In genomic region chr7:134996097-134996550, GRCh38 we compare ENCODE assay signal across 9 cellular contexts. TPM values are rescaled to one million over a fixed set of nuclear protein-coding genes. Genes with fewer than 3 reads are reported as not detected.
DNase-seq lines count a peak whose midpoint lies in the region; ATAC-seq, FAIRE-seq and TF ChIP-seq lines count a peak whose summit lies in the region.
"Had no signal": no experiment of that assay in that cellular context is flagged by ENCODE, and none has a peak within 500 bp of the region (broad histone marks: within the 10 kb centered on the region; RNA-seq: fewer than 3 reads in every experiment).

No MANE protein-coding gene starts in this region.

- no peak overlapping the region for H2AFZ ChIP-seq in GM12878 (ENCODE audit: control insufficient read depth, low read depth, low read length)

- no peak for DNase-seq in activated naive CD4-positive, alpha-beta T cell (lab: John Stamatoyannopoulos, UW)
- peak; percentile 96 for DNase-seq in GM12878 (ENCODE audit: low read depth, low spot score)
- peak in 1 of 2 donors; percentile 30 for DNase-seq in uterus
- no peak for DNase-seq in iPS-NIHi11 (ENCODE audit: low spot score)
- no peak for DNase-seq in NK-92 treated with Interleukin-12 subunit alpha and Interleukin-12 subunit beta, amount 100 ng/mL, for 24 hours (lab: John Stamatoyannopoulos, UW)
- no peak for DNase-seq in D341Med (ENCODE audit: low spot score)

- peak; percentile 10; the same call in 1 of the 2 replicates for TF ChIP-seq RAD21 in GM12878 (IDR thresholded peaks at IDR 0.05; ENCODE audit: insufficient read depth, low read depth, low read length)

- no peak overlapping the region for H3K4me3 Mint-ChIP-seq in activated naive CD4-positive, alpha-beta T cell treated with anti-CD3 and anti-CD28 coated beads, Interleukin-2, amount 50 U/mL, for 24 hours
- H3K4me3 Mint-ChIP-seq: B cell had no signal

- H3K4me1 ChIP-seq in GM12878 (ENCODE audit: control insufficient read depth, insufficient read depth, low read length), result peaks cover 55% of the 10 kb centered on the region
- peaks cover 4 to 13% of the 10 kb centered on the region in 2 donors for H3K4me1 ChIP-seq in uterus

- CTCF ChIA-PET in GM12878 (lab: Yijun Ruan, JAX), result interaction anchor here (0.8 to 12.7 kb wide), 12 partner anchors 9 to 277 kb away, joined by 3 to 157 read pairs (median 5); partner anchors contain the start of genes AGBL3, CYREN and TMEM140

- H3K9me3 Mint-ChIP-seq in activated naive CD4-positive, alpha-beta T cell treated with anti-CD3 and anti-CD28 coated beads, Interleukin-2, amount 50 U/mL, for 24 hours, result no peaks in the 10 kb centered on the region

- H3K27ac ChIP-seq in GM12878 (ENCODE audit: control insufficient read depth, insufficient read depth) (peak overlapping the region; percentile 99), uterus (peak overlapping the region; percentile 43 to 63)

- TF ChIP-seq CTCF in GM12878 (IDR thresholded peaks at IDR 0.05 in 2 of 3, conservative IDR thresholded peaks at IDR 0.05 in 1 of 3; ENCODE audit: control insufficient read depth in 2 of 3, extremely low read depth in 1 of 3, insufficient read depth in 1 of 3, low read depth in 3 of 3, low read length in 3 of 3) (no peak), uterus (IDR thresholded peaks at IDR 0.05) (no peak)

- H3K27me3 Mint-ChIP-seq in activated naive CD4-positive, alpha-beta T cell treated with anti-CD3 and anti-CD28 coated beads, Interleukin-2, amount 50 U/mL, for 24 hours, result no peaks in the 10 kb centered on the region
- H3K27me3 Mint-ChIP-seq: B cell had no signal

- peak overlapping the region; percentile 92 for H3K27ac Mint-ChIP-seq in activated naive CD4-positive, alpha-beta T cell treated with anti-CD3 and anti-CD28 coated beads, Interleukin-2, amount 50 U/mL, for 24 hours
- H3K27ac Mint-ChIP-seq: B cell had no signal

- H4K20me1 ChIP-seq in GM12878 (ENCODE audit: control insufficient read depth, insufficient read depth), result no peaks in the 10 kb centered on the region

- FAIRE-seq in GM12878 (lab: Jason Lieb, UNC), result no peak

- peaks cover 17% of the 10 kb centered on the region for H3K79me2 ChIP-seq in GM12878 (ENCODE audit: control insufficient read depth, insufficient read depth, low read length)

- H3K27me3 ChIP-seq in GM12878 (replicated peaks in 1 of 2; ENCODE audit: control insufficient read depth in 2 of 2, insufficient read depth in 2 of 2, low read length in 1 of 2) (no peaks in the 10 kb centered on the region), uterus (no peaks in the 10 kb centered on the region)

- BruUV-seq in GM12878 (replicated peaks; lab: Mats Ljungman, UMichigan), result no TSS peak

- H3K36me3 ChIP-seq in GM12878 (ENCODE audit: control insufficient read depth in 2 of 2, insufficient read depth in 2 of 2, low read length in 1 of 2) (peaks cover 2 to 7% of the 10 kb centered on the region in 2 experiments; a peak in 2 of 4 replicates), uterus (no peaks in the 10 kb centered on the region)

- ATAC-seq in HG02981 (IDR thresholded peaks at IDR 0.05; ENCODE audit: unreplicated experiment) (peak; percentile 37), GM12878 (peak; percentile 59)

- POLR2A ChIA-PET in GM12878 (lab: Charles Lee), result interaction anchor here (0.5 to 3.6 kb wide), 10 partner anchors 10 to 209 kb away, joined by 3 to 38 read pairs (median 6); partner anchors contain the start of genes AGBL3, CYREN and TMEM140

- H3K4me2 ChIP-seq in GM12878 (ENCODE audit: control insufficient read depth, insufficient read depth), result peak overlapping the region; percentile 67

- peaks cover 11% of the 10 kb centered on the region for H3K36me3 Mint-ChIP-seq in activated naive CD4-positive, alpha-beta T cell treated with anti-CD3 and anti-CD28 coated beads, Interleukin-2, amount 50 U/mL, for 24 hours

- peak; percentile 80 to 98 for TF ChIP-seq EP300 in GM12878 (IDR thresholded peaks at IDR 0.05; ENCODE audit: borderline replicate concordance in 1 of 2, control insufficient read depth in 1 of 2, low read depth in 2 of 2, low read length in 2 of 2)

- peaks cover 80% of the 10 kb centered on the region for H3K4me1 Mint-ChIP-seq in activated naive CD4-positive, alpha-beta T cell treated with anti-CD3 and anti-CD28 coated beads, Interleukin-2, amount 50 U/mL, for 24 hours

- RAD21 ChIA-PET in GM12878 (lab: Charles Lee; ENCODE audit: unreplicated experiment), result interaction anchor here (0.5 to 6.3 kb wide), 19 partner anchors 10 to 363 kb away, joined by 3 to 120 read pairs (median 7); partner anchors contain the start of genes AGBL3, CYREN, TMEM140 and WDR91

- 0% methylated on average over 2 of the region's 2 CpGs for WGBS in GM12878 (ENCODE audit: insufficient coverage, insufficient replicate concordance, low lambda C conversion rate, missing lambda C conversion rate)

- in situ Hi-C loops in GM12878 (cut with MboI), result loop anchor here (10.0 to 25.0 kb wide), 2 partner anchors 559 to 966 kb away; partner anchors contain the start of gene NUP205

- SMC1A ChIA-PET in GM12878 (lab: Charles Lee; ENCODE audit: uncharacterized antibody, unreplicated experiment), result interaction anchor here (0.6 to 15.4 kb wide), 22 partner anchors 9 to 362 kb away, joined by 3 to 293 read pairs (median 4); partner anchors contain the start of genes AGBL3, CYREN, TMEM140 and WDR91

- peak; percentile 52; the same call in 1 of the 2 replicates for TF ChIP-seq POLR2A in GM12878 (IDR thresholded peaks at IDR 0.05; ENCODE audit: low read depth, low read length)
- TF ChIP-seq POLR2A in uterus (IDR thresholded peaks at IDR 0.05), result no peak

- intact Hi-C loops in GM12878 (cut with micrococcal nuclease; ENCODE audit: unreplicated experiment), result loop anchor here (1.0 to 5.0 kb wide), 3 partner anchors 107 to 511 kb away; partner anchors contain the start of gene TMEM140
- intact Hi-C loops in uterus (cut with DNase I; ENCODE audit: low total_unique reads), result no loop called here

- peak overlapping the region; percentile 40 for H3K9ac ChIP-seq in GM12878 (ENCODE audit: control insufficient read depth, insufficient read depth, low read length)

- H3K9me3 ChIP-seq in GM12878 (replicated peaks; ENCODE audit: control insufficient read depth, insufficient read depth, low read length) (no peaks in the 10 kb centered on the region; the same call in 2 of the 3 replicates), uterus (no peaks in the 10 kb centered on the region)

- H3K4me3 ChIP-seq in GM12878, result peak overlapping the region; percentile 31; the same call in 1 of the 2 replicates
- no peak overlapping the region for H3K4me3 ChIP-seq in uterus

TF ChIP-seq in GM12878, 131 proteins besides CTCF, POLR2A, EP300 and RAD21 (continues in another document):
- TF ChIP-seq PML (IDR thresholded peaks at IDR 0.05; ENCODE audit: low read length), result peak; percentile 35; the same call in 1 of the 2 replicates
- peak; percentile 95 for TF ChIP-seq MEF2B (IDR thresholded peaks at IDR 0.05; ENCODE audit: partially characterized antibody, poor library complexity, severe bottlenecking)
- TF ChIP-seq PBX3 (IDR thresholded peaks at IDR 0.05; ENCODE audit: insufficient replicate concordance, low read depth, low read length), result peak; percentile 80
- peak; percentile 57 for TF ChIP-seq JUNB (IDR thresholded peaks at IDR 0.05)
- no peak for TF ChIP-seq LARP7 (IDR thresholded peaks at IDR 0.05)
- no peak for TF ChIP-seq MYC (IDR thresholded peaks at IDR 0.05; ENCODE audit: insufficient read depth, insufficient read length, insufficient replicate concordance, low read length, severe bottlenecking)

RNA-seq across cellular contexts. Expression of gene AGBL3, which starts 9.8 kb away (rescaled TPM):
- 52.9 and 65.3 TPM in 2 replicates for total RNA-seq in GM12878 (2013; cell fraction: nucleolus; rRNA removed)
- total RNA-seq in GM12878 (2014; rRNA removed) (3.2 and 3.5 TPM in 2 replicates), GM12878 (2014; rRNA removed; fragmentation: Illumina TruSeq; extraction: Trizol) (2.9 and 3.8 TPM in 2 replicates), GM12878 (2021) (2.3 and 4.2 TPM in 2 replicates), uterus (10 to 100 TPM in 1 of 4 donors, 1 to 10 TPM in 2, under 1 TPM in 1; 0.29 to 12.5 (median 5.3) TPM)
- polyA plus RNA-seq in GM12878 (2011; ENCODE audit: low read depth), result 1.1 TPM
- polyA plus RNA-seq in GM12878 (2011; rRNA removed) (12.4 and 24.0 TPM in 2 replicates), GM12878 (2014; fragmentation: Illumina TruSeq; extraction: Trizol) (3.7 TPM in 2 replicates), GM12878 (2014; fragmentation: Nextera tagmentation; extraction: Ambion mirVana) (1 to 10 TPM in 1 of 2 experiments, under 1 TPM in 1; 0.82 to 1.4 TPM), GM12878 (2014; rRNA removed) (1.8 and 2.4 TPM in 2 replicates), GM12878 (2016; fragmentation: Nextera tagmentation; extraction: Ambion mirVana) (1 to 10 TPM; 7.4 to 8.3 TPM)
- 3.3 and 4.4 TPM in 2 replicates for polyA plus RNA-seq in GM12878 (2011; cell fraction: cytosol; rRNA removed)
- 8.8 and 9.8 TPM in 2 replicates for polyA plus RNA-seq in GM12878 (2011; cell fraction: nucleus; rRNA removed)
- polyA plus RNA-seq in GM12878 (2012), result 2.6 and 2.8 TPM in 2 replicates
- 6.6 and 7.2 TPM in 2 replicates for polyA minus RNA-seq in GM12878 (2011; rRNA and poly(A)+ RNA removed)
- 0.52 and 0.80 TPM in 2 replicates for polyA minus RNA-seq in GM12878 (2011; cell fraction: cytosol; rRNA and poly(A)+ RNA removed)
- 12.5 and 22.0 TPM in 2 replicates for polyA minus RNA-seq in GM12878 (2011; cell fraction: nucleus; rRNA and poly(A)+ RNA removed)
